Comparison of ENCODE assay signal across 31 cellular contexts in the genomic region with DNA sequence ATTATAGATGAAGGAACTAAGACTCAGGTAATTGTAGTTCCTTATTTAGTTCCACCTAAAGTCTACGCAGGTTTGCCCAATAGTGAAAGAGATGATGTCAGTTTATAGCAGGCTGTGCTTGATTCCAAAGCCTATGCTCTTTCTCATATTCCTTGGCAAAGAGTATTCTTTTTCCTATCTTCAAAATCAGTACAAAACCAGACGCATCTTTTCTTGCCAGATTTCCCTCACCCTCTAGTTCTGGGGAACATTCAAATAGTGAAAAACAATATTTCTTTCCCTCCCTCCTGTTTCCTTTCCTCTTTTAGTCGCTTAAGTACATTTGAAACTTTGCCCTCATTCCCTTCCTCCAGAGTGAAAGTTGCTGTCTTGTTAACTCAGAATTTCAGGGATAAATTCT.
DNase-seq lines count a peak whose midpoint lies in the region; ATAC-seq, FAIRE-seq and TF ChIP-seq lines count a peak whose summit lies in the region.
"Had no signal": no experiment of that assay in that cellular context is flagged by ENCODE, and none has a peak within 500 bp of the region (broad histone marks: within the 10 kb centered on the region; RNA-seq: fewer than 3 reads in every experiment).

No MANE protein-coding gene starts in this region.

- H3F3A ChIP-seq in GM23338 (replicated peaks; ENCODE audit: low read depth): no peaks in the 10 kb centered on the region

- H3K4me1 ChIP-seq in GM23338 (ENCODE audit: insufficient read depth) (peaks cover 13% of the 10 kb centered on the region), muscle layer of duodenum (ENCODE audit: control insufficient read depth in 1 of 2, insufficient read depth in 2 of 2, low read length in 2 of 2) (no peaks in the 10 kb centered on the region), transverse colon (peaks cover 0 to 10% (median 5%) of the 10 kb centered on the region in 4 donors)
- H3K4me1 ChIP-seq: body of pancreas, right lobe of liver, thyroid gland had no signal

- WGBS in transverse colon (ENCODE audit: low coverage in 1 of 2), 2 donors: 22 to 31% methylated on average over 3 of the region's 3 CpGs

- DNase-seq in GM23338 (ENCODE audit: low spot score) (no peak), fibroblast of gingiva (ENCODE audit: low read depth) (peak; percentile 25), transverse colon (no peak), RCC 7860 (ENCODE audit: low spot score) (no peak), NCI-H1048 (lab: John Stamatoyannopoulos, UW) (no peak), left ventricle myocardium superior (no peak)
- DNase-seq: activated CD4-positive, alpha-beta T cell treated with anti-CD3 and anti-CD28 coated beads for 36 hours; activated CD8-positive, alpha-beta memory T cell treated with anti-CD3 and anti-CD28 coated beads for 24 hours; activated effector memory CD4-positive, alpha-beta T cell treated with anti-CD3 and anti-CD28 coated beads, Interleukin-2, amount 50 U/mL, for 16 hours; activated naive CD8-positive, alpha-beta T cell treated with anti-CD3 and anti-CD28 coated beads, Interleukin-2, amount 50 U/mL, for 24 hours; body of pancreas; C1 segment of cervical spinal cord; cerebellar nuclear complex; COR-L47; GDM1; H7; kidney; MG63; NCI-H2029 treated with DMSO at 0.1 percent for 48 hours; NCI-H345; NCI-H748 treated with DMSO at 0.1 percent for 48 hours; posterior cingulate gyrus; right lobe of liver; stimulated activated CD4-positive, alpha-beta T cell treated with anti-CD3 and anti-CD28 coated beads, Interleukin-15, amount 100 ng/mL, for 24 hours; stimulated activated naive CD4-positive, alpha-beta T cell treated with Interleukin-2 at 50 U/mL for 16 hours; thyroid gland had no signal

- no peak for FAIRE-seq in RCC 7860 (lab: Jason Lieb, UNC)
- FAIRE-seq: endothelial cell of umbilical vein, K562, kidney had no signal

- H3K27ac ChIP-seq in GM23338 (ENCODE audit: low read depth) (no peak overlapping the region), muscle layer of duodenum (ENCODE audit: low read length) (peak overlapping the region; percentile 37), transverse colon (peak overlapping the region; percentile 16 to 75 (median 64))
- H3K27ac ChIP-seq: body of pancreas, right lobe of liver, SJSA1, thyroid gland had no signal

- intact Hi-C loops in transverse colon (cut with DNase I; ENCODE audit: low total_unique reads) (no loop called here), left ventricle myocardium superior (cut with micrococcal nuclease) (no loop called here)

- ATAC-seq in GM23338 (no peak), left ventricle myocardium superior (no peak)
- ATAC-seq: activated CD4-positive, alpha-beta T cell treated with anti-CD3 and anti-CD28 coated beads for 36 hours; activated naive CD8-positive, alpha-beta T cell treated with anti-CD3 and anti-CD28 coated beads, Interleukin-2, amount 50 U/mL, for 24 hours; body of pancreas; K562; right lobe of liver had no signal

- no peaks in the 10 kb centered on the region for H3K79me2 ChIP-seq in GM23338 (replicated peaks; ENCODE audit: insufficient read depth)

- no peaks in the 10 kb centered on the region for H3K36me3 ChIP-seq in GM23338 (ENCODE audit: insufficient read depth)
- H3K36me3 ChIP-seq in muscle layer of duodenum (ENCODE audit: control insufficient read depth in 1 of 2, insufficient read depth in 2 of 2, low read length in 2 of 2): no peaks in the 10 kb centered on the region
- no peaks in the 10 kb centered on the region for H3K36me3 ChIP-seq in transverse colon
- H3K36me3 ChIP-seq: MG63, right lobe of liver, SJSA1, thyroid gland had no signal

- peaks cover 2% of the 10 kb centered on the region for H3K27me3 Mint-ChIP-seq in GM23338 (ENCODE audit: insufficient read depth, low read depth, poor library complexity)
- H3K27me3 Mint-ChIP-seq: activated CD4-positive, alpha-beta T cell treated with anti-CD3 and anti-CD28 coated beads for 36 hours; activated naive CD8-positive, alpha-beta T cell treated with anti-CD3 and anti-CD28 coated beads, Interleukin-2, amount 50 U/mL, for 24 hours had no signal

- in situ Hi-C loops in transverse colon (cut with MboI; ENCODE audit: low pct_ligation_motif_present in 1 of 4, low pct_unique_long_range_greater_than_20kb in 1 of 4, low sequenced_read_pairs in 3 of 4): no loop called here

- no peak overlapping the region for H3K27ac Mint-ChIP-seq in GM23338
- H3K27ac Mint-ChIP-seq: activated CD4-positive, alpha-beta T cell treated with anti-CD3 and anti-CD28 coated beads for 36 hours; activated naive CD8-positive, alpha-beta T cell treated with anti-CD3 and anti-CD28 coated beads, Interleukin-2, amount 50 U/mL, for 24 hours had no signal

- H3K27me3 ChIP-seq in GM23338 (ENCODE audit: insufficient read depth) (no peaks in the 10 kb centered on the region), muscle layer of duodenum (ENCODE audit: low read depth, low read length) (no peaks in the 10 kb centered on the region), transverse colon (no peaks in the 10 kb centered on the region)
- H3K27me3 ChIP-seq: body of pancreas, MG63, right lobe of liver, SJSA1, thyroid gland had no signal

- TF ChIP-seq CTCF in GM23338 (conservative IDR thresholded peaks at IDR 0.05; ENCODE audit: low read depth in 2 of 2) (no peak), transverse colon (IDR thresholded peaks at IDR 0.05) (no peak)

- no peaks in the 10 kb centered on the region for H3K9me3 Mint-ChIP-seq in GM23338

- H2AFZ ChIP-seq in GM23338: peak overlapping the region; percentile 1; the same call in 1 of the 2 replicates

- no peak for TF ChIP-seq EP300 in transverse colon (IDR thresholded peaks at IDR 0.05; ENCODE audit: low read depth)

- H3K4me1 Mint-ChIP-seq in GM23338: peaks cover 31% of the 10 kb centered on the region
- H3K4me1 Mint-ChIP-seq: activated CD4-positive, alpha-beta T cell treated with anti-CD3 and anti-CD28 coated beads for 36 hours; activated naive CD8-positive, alpha-beta T cell treated with anti-CD3 and anti-CD28 coated beads, Interleukin-2, amount 50 U/mL, for 24 hours had no signal

- H3K4me2 ChIP-seq in GM23338: no peak overlapping the region

- H3K36me3 Mint-ChIP-seq in GM23338 (ENCODE audit: low read depth): no peaks in the 10 kb centered on the region

- H3K4me3 Mint-ChIP-seq in GM23338: no peak overlapping the region
- H3K4me3 Mint-ChIP-seq: activated CD4-positive, alpha-beta T cell treated with anti-CD3 and anti-CD28 coated beads for 36 hours; activated naive CD8-positive, alpha-beta T cell treated with anti-CD3 and anti-CD28 coated beads, Interleukin-2, amount 50 U/mL, for 24 hours had no signal

- no peak overlapping the region for H3K4me3 ChIP-seq in GM23338
- H3K4me3 ChIP-seq in muscle layer of duodenum (ENCODE audit: low read depth in 1 of 2, low read length in 2 of 2): no peak overlapping the region
- peak overlapping the region in 1 of 4 donors; percentile 19 for H3K4me3 ChIP-seq in transverse colon
- H3K4me3 ChIP-seq: body of pancreas, K562, lung, MG63, right lobe of liver, SJSA1, thyroid gland had no signal

- peaks cover 6% of the 10 kb centered on the region; the same call in 1 of the 2 replicates for H3K9me2 ChIP-seq in GM23338 (ENCODE audit: insufficient read depth)

- no peaks in the 10 kb centered on the region for H4K20me1 ChIP-seq in GM23338 (replicated peaks; ENCODE audit: insufficient read depth)

- H3K9me3 ChIP-seq in muscle layer of duodenum (ENCODE audit: control insufficient read depth in 1 of 2, low read length in 2 of 2): no peaks in the 10 kb centered on the region
- no peaks in the 10 kb centered on the region for H3K9me3 ChIP-seq in transverse colon
- H3K9me3 ChIP-seq: body of pancreas, MG63, right lobe of liver, SJSA1, thyroid gland had no signal

- TF ChIP-seq POLR2A in transverse colon (IDR thresholded peaks at IDR 0.05): no peak

TF ChIP-seq in GM23338, 12 proteins besides CTCF, POLR2A, EP300 and RAD21 (continues in another document):
- TF ChIP-seq POLR2AphosphoS5 (IDR thresholded peaks at IDR 0.05; ENCODE audit: low read depth) (no peak), CREB1 (CRISPR knock-in tag; IDR thresholded peaks at IDR 0.05; ENCODE audit: low read depth) (no peak), JUNB (IDR thresholded peaks at IDR 0.05; ENCODE audit: unreplicated experiment) (no peak), EZH2phosphoT487 (IDR thresholded peaks at IDR 0.05; ENCODE audit: unreplicated experiment) (no peak), ETS1 (IDR thresholded peaks at IDR 0.05) (no peak), ZNF331 (CRISPR knock-in tag; IDR thresholded peaks at IDR 0.05; ENCODE audit: low read depth) (no peak), EZH2 (IDR thresholded peaks at IDR 0.05; ENCODE audit: low read depth, unreplicated experiment) (no peak), NANOG (IDR thresholded peaks at IDR 0.05; ENCODE audit: borderline replicate concordance) (no peak), STAT1 (IDR thresholded peaks at IDR 0.05; ENCODE audit: unreplicated experiment) (no peak), ZNF114 (CRISPR knock-in tag; IDR thresholded peaks at IDR 0.05) (no peak)
